ENCODE assay signal across 3 cellular contexts in the genomic region with DNA sequence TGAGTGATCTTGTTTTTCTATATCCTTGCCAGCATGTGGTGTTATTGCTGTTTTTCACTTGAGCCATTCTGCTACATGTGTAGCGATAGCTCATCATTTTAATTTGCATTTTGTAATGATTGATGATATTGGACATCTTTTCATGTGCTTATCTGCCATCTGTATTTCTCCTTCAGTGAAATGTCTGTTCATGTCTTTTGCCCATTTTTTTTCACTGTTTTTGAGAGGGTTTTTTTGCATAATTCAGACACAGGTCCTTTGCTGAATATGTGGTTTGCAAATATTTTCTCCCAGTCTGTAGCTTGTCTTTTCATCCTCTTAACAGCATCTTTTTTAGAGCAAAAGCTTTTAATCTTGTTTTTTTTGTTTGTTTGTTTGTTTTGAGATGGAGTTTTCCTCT.
"Had no signal": no experiment of that assay in that cellular context is flagged by ENCODE, and none has a peak within 500 bp of the region (broad histone marks: within the 10 kb centered on the region; RNA-seq: fewer than 3 reads in every experiment).

No MANE protein-coding gene starts in this region.

- ATAC-seq: GM12878 had no signal

- DNase-seq: GDM1, GF-D8 had no signal

- H3K4me3 ChIP-seq: GM12878 had no signal
